Comparison of ENCODE assay signal across 8 cellular contexts in genomic region chr17:65559802-65560627, GRCh38. TPM values are rescaled to one million over a fixed set of nuclear protein-coding genes. Genes with fewer than 3 reads are reported as not detected.
DNase-seq lines count a peak whose midpoint lies in the region; ATAC-seq and TF ChIP-seq lines count a peak whose summit lies in the region.

No MANE protein-coding gene starts in this region.

- H3K4me1 Mint-ChIP-seq in activated CD4-positive, alpha-beta T cell treated with anti-CD3 and anti-CD28 coated beads, Interleukin-2, amount 10 ng/mL, durations not matched to agents 24 days and 14 days = peaks cover 24% of the 10 kb centered on the region
- peaks cover 29% of the 10 kb centered on the region for H3K4me1 Mint-ChIP-seq in nephron progenitor cell

- WGBS in esophagus, 2 donors = 1% methylated on average over 70 to 87 of the region's 90 CpGs

- no peaks in the 10 kb centered on the region for H3K9me3 Mint-ChIP-seq in activated CD4-positive, alpha-beta T cell treated with anti-CD3 and anti-CD28 coated beads, Interleukin-2, amount 10 ng/mL, durations not matched to agents 24 days and 14 days
- no peaks in the 10 kb centered on the region for H3K9me3 Mint-ChIP-seq in nephron progenitor cell

- ATAC-seq in GM21381 (IDR thresholded peaks at IDR 0.05; ENCODE audit: unreplicated experiment) = no peak

- peaks cover 14% of the 10 kb centered on the region for H3K27me3 Mint-ChIP-seq in activated CD4-positive, alpha-beta T cell treated with anti-CD3 and anti-CD28 coated beads, Interleukin-2, amount 10 ng/mL, durations not matched to agents 24 days and 14 days
- no peaks in the 10 kb centered on the region for H3K27me3 Mint-ChIP-seq in nephron progenitor cell (ENCODE audit: low read depth, poor library complexity)

- peaks cover 2 to 3% of the 10 kb centered on the region in 2 donors for H3K4me1 ChIP-seq in esophagus (ENCODE audit: control insufficient read depth in 2 of 2, insufficient read depth in 2 of 2, low read length in 1 of 2)

- intact Hi-C loops in activated CD4-positive, alpha-beta T cell treated with anti-CD3 and anti-CD28 coated beads, Interleukin-2, amount 10 ng/mL, durations not matched to agents 24 days and 14 days (cut with micrococcal nuclease) = loop anchor here (5.0 to 10.0 kb wide), 4 partner anchors 95 to 607 kb away; no protein-coding TSS in a partner anchor

- TF ChIP-seq CTCF in nephron progenitor cell (IDR thresholded peaks at IDR 0.05) = no peak

- H3K27me3 ChIP-seq in esophagus (ENCODE audit: control insufficient read depth in 1 of 2, insufficient read depth in 2 of 2, low read length in 2 of 2) = no peaks in the 10 kb centered on the region

- H3K4me3 Mint-ChIP-seq in activated CD4-positive, alpha-beta T cell treated with anti-CD3 and anti-CD28 coated beads, Interleukin-2, amount 10 ng/mL, durations not matched to agents 24 days and 14 days = no peak overlapping the region
- no peak overlapping the region for H3K4me3 Mint-ChIP-seq in nephron progenitor cell

- peaks cover 3% of the 10 kb centered on the region for H3K36me3 Mint-ChIP-seq in activated CD4-positive, alpha-beta T cell treated with anti-CD3 and anti-CD28 coated beads, Interleukin-2, amount 10 ng/mL, durations not matched to agents 24 days and 14 days (ENCODE audit: low read depth)
- H3K36me3 Mint-ChIP-seq in nephron progenitor cell (ENCODE audit: low read depth) = no peaks in the 10 kb centered on the region

- H3K9me3 ChIP-seq in esophagus (ENCODE audit: control insufficient read depth in 2 of 2, insufficient read depth in 1 of 2, low read depth in 1 of 2, low read length in 1 of 2) = no peaks in the 10 kb centered on the region

- H3K4me3 ChIP-seq in esophagus (ENCODE audit: low read depth in 1 of 2, low read length in 2 of 2) = peak overlapping the region; percentile 63 to 81

- no peak overlapping the region for H3K27ac Mint-ChIP-seq in activated CD4-positive, alpha-beta T cell treated with anti-CD3 and anti-CD28 coated beads, Interleukin-2, amount 10 ng/mL, durations not matched to agents 24 days and 14 days
- H3K27ac Mint-ChIP-seq in nephron progenitor cell = no peak overlapping the region

- no peaks in the 10 kb centered on the region for H3K36me3 ChIP-seq in esophagus (ENCODE audit: control insufficient read depth in 2 of 2, insufficient read depth in 2 of 2, low read length in 1 of 2)

- DNase-seq in stimulated activated CD4-positive, alpha-beta T cell treated with anti-CD3 and anti-CD28 coated beads, Interleukin-1b, Interleukin-23, amount 100 ng/mL, for 48 hours = peak; percentile 13
- DNase-seq in stimulated activated CD4-positive, alpha-beta T cell treated with anti-CD3 and anti-CD28 coated beads, Interleukin-12 subunit alpha, Interleukin-12 subunit beta, amount 100 ng/mL, for 4 hours = no peak
- DNase-seq in activated CD4-positive, alpha-beta T cell treated with anti-CD3 and anti-CD28 coated beads, Interleukin-2, amount 10 ng/mL, durations not matched to agents 24 days and 14 days = peak; percentile 79
- DNase-seq in nephron progenitor cell = peak; percentile 68
- no peak for DNase-seq in NCI-H524 treated with DMSO at 0.1 percent for 48 hours (lab: John Stamatoyannopoulos, UW)
- no peak for DNase-seq in NCI-H526 treated with DMSO at 0.1 percent for 48 hours (lab: John Stamatoyannopoulos, UW)

- H3K27ac ChIP-seq in esophagus (ENCODE audit: low read depth in 2 of 2, low read length in 1 of 2) = peak overlapping the region; percentile 77 to 96

RNA-seq across cellular contexts. Expression of gene AXIN2, which starts 1.4 kb away (rescaled TPM):
- 4.8 and 5.2 TPM in 2 replicates for total RNA-seq in activated CD4-positive, alpha-beta T cell treated with anti-CD3 and anti-CD28 coated beads, Interleukin-2, amount 10 ng/mL, durations not matched to agents 24 days and 14 days
- polyA plus RNA-seq in esophagus = 1 to 10 TPM; 1.8 to 2.7 TPM

Comparison
In these comparisons a context has a peak if more than half of its experiments do, and no peak if none do; other contexts are left out.
1. DNase-seq: peak in stimulated activated CD4-positive, alpha-beta T cell treated with anti-CD3 and anti-CD28 coated beads, Interleukin-1b, Interleukin-23, amount 100 ng/mL, for 48 hours (single experiment), activated CD4-positive, alpha-beta T cell treated with anti-CD3 and anti-CD28 coated beads, Interleukin-2, amount 10 ng/mL, durations not matched to agents 24 days and 14 days (single experiment) and nephron progenitor cell (single experiment); none in stimulated activated CD4-positive, alpha-beta T cell treated with anti-CD3 and anti-CD28 coated beads, Interleukin-12 subunit alpha, Interleukin-12 subunit beta, amount 100 ng/mL, for 4 hours (single experiment), NCI-H524 treated with DMSO at 0.1 percent for 48 hours (single experiment) and NCI-H526 treated with DMSO at 0.1 percent for 48 hours (single experiment).